In genomic region chr1:244150071-244150470, GRCh38 we compare ENCODE assay signal across 15 cellular contexts.
"Had no signal": no experiment of that assay in that cellular context is flagged by ENCODE, and none has a peak within 500 bp of the region (broad histone marks: within the 10 kb centered on the region; RNA-seq: fewer than 3 reads in every experiment).

No MANE protein-coding gene starts in this region.

- H3K79me2 ChIP-seq: parathyroid adenoma had no signal

- H3K4me3 Mint-ChIP-seq: activated CD4-positive, alpha-beta T cell treated with anti-CD3 and anti-CD28 coated beads, Interleukin-2, amount 10 ng/mL, durations not matched to agents 7 days and 5 days; activated naive CD8-positive, alpha-beta T cell; activated T-cell treated with anti-CD3 and anti-CD28 coated beads, Interleukin-2, amount 50 U/mL, for 72 hours; neural progenitor cell; T-helper 2 cell treated with Interferon-gamma antibody and Interleukin-4, amounts not matched to agents 5 μg/mL and 100 μg/mL, for 36 hours had no signal

- H3K4me2 ChIP-seq: neural progenitor cell had no signal

- H3K4me1 ChIP-seq: parathyroid adenoma, thyroid gland had no signal

- H3K27me3 Mint-ChIP-seq: activated naive CD8-positive, alpha-beta T cell had no signal

- ATAC-seq: activated T-cell treated with anti-CD3 and anti-CD28 coated beads, Interleukin-2, amount 50 U/mL, for 72 hours; left lobe of liver had no signal

- H3K27ac Mint-ChIP-seq: activated CD4-positive, alpha-beta T cell treated with anti-CD3 and anti-CD28 coated beads, Interleukin-2, amount 10 ng/mL, durations not matched to agents 7 days and 5 days; activated naive CD8-positive, alpha-beta T cell; activated T-cell treated with anti-CD3 and anti-CD28 coated beads, Interleukin-2, amount 50 U/mL, for 72 hours; neural progenitor cell; T-helper 2 cell treated with Interferon-gamma antibody and Interleukin-4, amounts not matched to agents 5 μg/mL and 100 μg/mL, for 36 hours had no signal

- H3K9me3 Mint-ChIP-seq: activated CD4-positive, alpha-beta T cell treated with anti-CD3 and anti-CD28 coated beads, Interleukin-2, amount 10 ng/mL, durations not matched to agents 7 days and 5 days; activated T-cell treated with anti-CD3 and anti-CD28 coated beads, Interleukin-2, amount 50 U/mL, for 72 hours; neural progenitor cell; T-helper 2 cell treated with Interferon-gamma antibody and Interleukin-4, amounts not matched to agents 5 μg/mL and 100 μg/mL, for 36 hours had no signal

- H3K27ac ChIP-seq: brain microvascular endothelial cell, neural progenitor cell, parathyroid adenoma, thyroid gland had no signal

- H3K4me3 ChIP-seq: neural progenitor cell, thyroid gland had no signal

- H3K9me3 ChIP-seq: thyroid gland had no signal

- H3K9ac ChIP-seq: neural progenitor cell, parathyroid adenoma had no signal

- DNase-seq: activated CD4-positive, alpha-beta T cell treated with anti-CD3 and anti-CD28 coated beads, Interleukin-2, amount 10 ng/mL, durations not matched to agents 7 days and 5 days; activated CD8-positive, alpha-beta memory T cell treated with anti-CD3 and anti-CD28 coated beads, Interleukin-2, amount 50 U/mL, for 48 hours; activated gamma-delta T cell; activated T-cell treated with anti-CD3 and anti-CD28 coated beads, Interleukin-2, amount 50 U/mL, for 72 hours; amygdala; brain microvascular endothelial cell; effector CD8-positive, alpha-beta T cell; stimulated activated CD4-positive, alpha-beta T cell treated with anti-CD3 and anti-CD28 coated beads, Interleukin-12 subunit alpha, Interleukin-12 subunit beta, amount 100 ng/mL, for 4 hours; stimulated activated CD4-positive, alpha-beta T cell treated with anti-CD3 and anti-CD28 coated beads, Interleukin-2, amount 100 ng/mL, for 24 hours; thyroid gland had no signal

- H3K36me3 Mint-ChIP-seq: activated naive CD8-positive, alpha-beta T cell; neural progenitor cell had no signal

- H3K27me3 ChIP-seq: brain microvascular endothelial cell, neural progenitor cell, thyroid gland had no signal

- H3K36me3 ChIP-seq: brain microvascular endothelial cell, neural progenitor cell, thyroid gland had no signal

- H2AFZ ChIP-seq: neural progenitor cell, parathyroid adenoma had no signal

- H3K4me1 Mint-ChIP-seq: activated CD4-positive, alpha-beta T cell treated with anti-CD3 and anti-CD28 coated beads, Interleukin-2, amount 10 ng/mL, durations not matched to agents 7 days and 5 days had no signal
